Comparison of ENCODE assay signal across 10 cellular contexts in genomic region chr7:138442822-138443221, GRCh38.
"Had no signal": no experiment of that assay in that cellular context is flagged by ENCODE, and none has a peak within 500 bp of the region (broad histone marks: within the 10 kb centered on the region; RNA-seq: fewer than 3 reads in every experiment).

No MANE protein-coding gene starts in this region.

- H3K4me3 Mint-ChIP-seq: H9, HFFc6, IgD-negative memory B cell had no signal

- DNase-seq: GM23248, GOT3, H9, HCEC 1CT, HFFc6, KG1 had no signal

- FAIRE-seq: H54, HepG2 had no signal

- H2AFZ ChIP-seq: GM23248 had no signal

- ATAC-seq: HepG2 had no signal

- H3K4me3 ChIP-seq: GM23248 had no signal

- H3K4me1 Mint-ChIP-seq: IgD-negative memory B cell had no signal

- H3K27ac Mint-ChIP-seq: H9, HFFc6, IgD-negative memory B cell had no signal

- H3K27ac ChIP-seq: GM23248, HL-60 had no signal

- H3K36me3 Mint-ChIP-seq: IgD-negative memory B cell had no signal

- H3K9ac ChIP-seq: GM23248 had no signal
